9 cellular contexts compared by ENCODE assay signal in genomic region chr9:79256691-79257213, GRCh38.
DNase-seq lines count a peak whose midpoint lies in the region; ATAC-seq lines count a peak whose summit lies in the region.
"Had no signal": no experiment of that assay in that cellular context is flagged by ENCODE, and none has a peak within 500 bp of the region (broad histone marks: within the 10 kb centered on the region; RNA-seq: fewer than 3 reads in every experiment).

No MANE protein-coding gene starts in this region.

- H3K9ac ChIP-seq in skeletal muscle tissue (ENCODE audit: low read depth in 1 of 3, low read length in 3 of 3): no peak overlapping the region

- no peaks in the 10 kb centered on the region for H3K9me3 ChIP-seq in skeletal muscle tissue (ENCODE audit: control insufficient read depth in 3 of 3, low read length in 3 of 3)
- no peaks in the 10 kb centered on the region for H3K9me3 ChIP-seq in effector memory CD4-positive, alpha-beta T cell (ENCODE audit: control insufficient read depth, low read length)

- DNase-seq in HCEC 1CT (peak; percentile 67), NCI-H69 (lab: John Stamatoyannopoulos, UW) (peak; percentile 99), foreskin melanocyte (peak; percentile 17), CD1c-positive myeloid dendritic cell (ENCODE audit: extremely low spot score) (no peak)
- DNase-seq in stimulated activated CD4-positive, alpha-beta T cell treated with anti-CD3 and anti-CD28 coated beads, Interleukin-2, amount 100 ng/mL, for 48 hours: no peak
- no peak for DNase-seq in effector memory CD4-positive, alpha-beta T cell
- DNase-seq: KG1 had no signal

- H3K27ac ChIP-seq in skeletal muscle tissue (ENCODE audit: low read depth, low read length): no peak overlapping the region
- no peak overlapping the region for H3K27ac ChIP-seq in effector memory CD4-positive, alpha-beta T cell (ENCODE audit: insufficient read depth, low read length, poor library complexity, severe bottlenecking)

- no peaks in the 10 kb centered on the region for H3K36me3 ChIP-seq in skeletal muscle tissue (ENCODE audit: control insufficient read depth in 3 of 3, insufficient read depth in 3 of 3, low read length in 3 of 3)
- no peaks in the 10 kb centered on the region for H3K36me3 ChIP-seq in effector memory CD4-positive, alpha-beta T cell (ENCODE audit: control insufficient read depth, insufficient read depth, low read length)

- peaks cover 0 to 7% (median 0%) of the 10 kb centered on the region in 3 donors for H3K4me1 ChIP-seq in skeletal muscle tissue (ENCODE audit: control insufficient read depth in 3 of 3, insufficient read depth in 3 of 3, low read length in 3 of 3)
- H3K4me1 ChIP-seq in effector memory CD4-positive, alpha-beta T cell (ENCODE audit: control insufficient read depth, insufficient read depth, low read length, poor library complexity, severe bottlenecking): no peaks in the 10 kb centered on the region

- H3K4me3 ChIP-seq in skeletal muscle tissue (ENCODE audit: low read length in 3 of 3): peak overlapping the region in 2 of 3 donors; percentile 8 to 24
- H3K4me3 ChIP-seq in effector memory CD4-positive, alpha-beta T cell (ENCODE audit: insufficient read depth, low read depth, low read length, poor library complexity, severe bottlenecking): no peak overlapping the region

- peaks cover 6 to 23% (median 10%) of the 10 kb centered on the region in 3 donors for H3K27me3 ChIP-seq in skeletal muscle tissue (ENCODE audit: control insufficient read depth in 3 of 3, insufficient read depth in 3 of 3, low read length in 3 of 3)
- no peaks in the 10 kb centered on the region for H3K27me3 ChIP-seq in effector memory CD4-positive, alpha-beta T cell (replicated peaks; ENCODE audit: control insufficient read depth, insufficient read depth, low read length, poor library complexity, severe bottlenecking)

- ATAC-seq in HG03108 (IDR thresholded peaks at IDR 0.05; ENCODE audit: unreplicated experiment): no peak

Comparison
In these comparisons a context has a peak if more than half of its experiments do, and no peak if none do; other contexts are left out.
1. DNase-seq: peak in HCEC 1CT (single experiment), NCI-H69 (single experiment) and foreskin melanocyte (single experiment); none in stimulated activated CD4-positive, alpha-beta T cell treated with anti-CD3 and anti-CD28 coated beads, Interleukin-2, amount 100 ng/mL, for 48 hours (0 of 2), CD1c-positive myeloid dendritic cell (single experiment) and effector memory CD4-positive, alpha-beta T cell (0 of 3).